9 cellular contexts compared by ENCODE assay signal in the genomic region with DNA sequence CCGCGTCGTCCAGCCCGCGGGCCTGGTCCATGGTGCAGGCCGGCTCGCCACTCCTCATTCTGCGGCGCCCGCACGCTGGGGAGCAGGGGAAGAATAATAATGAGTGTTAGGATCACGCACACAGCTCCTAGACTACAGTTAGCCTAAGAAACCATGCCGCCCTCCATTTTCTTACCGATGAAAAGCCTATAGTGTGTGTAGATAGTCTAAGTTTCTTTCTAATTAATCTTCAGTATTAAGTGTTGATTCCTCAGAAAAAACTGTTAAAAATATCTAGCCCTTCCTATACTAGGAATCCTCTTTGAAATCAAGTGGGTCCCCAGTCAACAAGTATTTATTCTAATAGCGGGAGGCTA. TPM values are rescaled to one million over a fixed set of nuclear protein-coding genes. Genes with fewer than 3 reads are reported as not detected.
DNase-seq lines count a peak whose midpoint lies in the region; ATAC-seq and TF ChIP-seq lines count a peak whose summit lies in the region.
"Had no signal": no experiment of that assay in that cellular context is flagged by ENCODE, and none has a peak within 500 bp of the region (broad histone marks: within the 10 kb centered on the region; RNA-seq: fewer than 3 reads in every experiment).

No MANE protein-coding gene starts in this region.

- no peaks in the 10 kb centered on the region; the same call in 1 of the 2 replicates for H3K36me3 ChIP-seq in iPS-20b (ENCODE audit: insufficient read depth, low read depth, low read length)

- H3K4me3 ChIP-seq in iPS-20b (ENCODE audit: low read length) = peak overlapping the region; percentile 71

- TF ChIP-seq CTCF in GM10248 (IDR thresholded peaks at IDR 0.05; ENCODE audit: control extremely low read depth, extremely low read depth, low read depth, missing control alignments) = no peak

- no peaks in the 10 kb centered on the region for H3K4me1 ChIP-seq in iPS-20b (ENCODE audit: insufficient read depth, low read length)

- H3K36me3 Mint-ChIP-seq in T-helper 2 cell treated with Interferon-gamma antibody and Interleukin-4, amounts not matched to agents 5 μg/mL and 100 μg/mL, for 36 hours (ENCODE audit: low read depth) = peaks cover 2% of the 10 kb centered on the region
- H3K36me3 Mint-ChIP-seq in activated CD8-positive, alpha-beta T cell treated with anti-CD3 and anti-CD28 coated beads, Interleukin-2, amount 10 ng/mL, durations not matched to agents 7 days and 5 days (ENCODE audit: low read depth) = peaks cover 3% of the 10 kb centered on the region

- H3K9ac ChIP-seq in iPS-20b (ENCODE audit: low read depth, low read length) = peak overlapping the region; percentile 63; the same call in 1 of the 2 replicates

- H3K4me1 Mint-ChIP-seq in T-helper 2 cell treated with Interferon-gamma antibody and Interleukin-4, amounts not matched to agents 5 μg/mL and 100 μg/mL, for 36 hours (ENCODE audit: low read depth) = peaks cover 2% of the 10 kb centered on the region
- peaks cover 6% of the 10 kb centered on the region for H3K4me1 Mint-ChIP-seq in activated CD8-positive, alpha-beta T cell treated with anti-CD3 and anti-CD28 coated beads, Interleukin-2, amount 10 ng/mL, durations not matched to agents 7 days and 5 days (ENCODE audit: low read depth)

- peaks cover 17% of the 10 kb centered on the region for H3K27me3 ChIP-seq in iPS-20b (ENCODE audit: insufficient read depth, low read length)

- no peaks in the 10 kb centered on the region for H3K27me3 Mint-ChIP-seq in T-helper 2 cell treated with Interferon-gamma antibody and Interleukin-4, amounts not matched to agents 5 μg/mL and 100 μg/mL, for 36 hours (ENCODE audit: low read depth)
- H3K27me3 Mint-ChIP-seq in activated CD8-positive, alpha-beta T cell treated with anti-CD3 and anti-CD28 coated beads, Interleukin-2, amount 10 ng/mL, durations not matched to agents 7 days and 5 days (ENCODE audit: low read depth) = peaks cover 2% of the 10 kb centered on the region

- no peak overlapping the region for H3K27ac Mint-ChIP-seq in T-helper 2 cell treated with Interferon-gamma antibody and Interleukin-4, amounts not matched to agents 5 μg/mL and 100 μg/mL, for 36 hours
- no peak overlapping the region for H3K27ac Mint-ChIP-seq in activated CD8-positive, alpha-beta T cell treated with anti-CD3 and anti-CD28 coated beads, Interleukin-2, amount 10 ng/mL, durations not matched to agents 7 days and 5 days

- no peaks in the 10 kb centered on the region for H3K9me3 Mint-ChIP-seq in T-helper 2 cell treated with Interferon-gamma antibody and Interleukin-4, amounts not matched to agents 5 μg/mL and 100 μg/mL, for 36 hours
- H3K9me3 Mint-ChIP-seq in activated CD8-positive, alpha-beta T cell treated with anti-CD3 and anti-CD28 coated beads, Interleukin-2, amount 10 ng/mL, durations not matched to agents 7 days and 5 days (ENCODE audit: insufficient read depth) = no peaks in the 10 kb centered on the region

- peak overlapping the region; percentile 39 for H3K4me3 Mint-ChIP-seq in T-helper 2 cell treated with Interferon-gamma antibody and Interleukin-4, amounts not matched to agents 5 μg/mL and 100 μg/mL, for 36 hours
- peak overlapping the region; percentile 47 for H3K4me3 Mint-ChIP-seq in activated CD8-positive, alpha-beta T cell treated with anti-CD3 and anti-CD28 coated beads, Interleukin-2, amount 10 ng/mL, durations not matched to agents 7 days and 5 days

- no peaks in the 10 kb centered on the region for H3K9me3 ChIP-seq in iPS-20b (ENCODE audit: insufficient read depth, low read depth, low read length)

- ATAC-seq in activated CD8-positive, alpha-beta T cell treated with anti-CD3 and anti-CD28 coated beads, Interleukin-2, amount 10 ng/mL, durations not matched to agents 7 days and 5 days = no peak
- no peak for ATAC-seq in GM21526 (IDR thresholded peaks at IDR 0.05; ENCODE audit: low FRiP score, unreplicated experiment)

- H3K27ac ChIP-seq in iPS-20b (ENCODE audit: low read length) (no peak overlapping the region), temporal lobe (ENCODE audit: low read depth, low read length) (peak overlapping the region; percentile 72)

- CTCF ChIA-PET in activated CD8-positive, alpha-beta T cell treated with anti-CD3 and anti-CD28 coated beads, Interleukin-2, amount 10 ng/mL, durations not matched to agents 7 days and 5 days (lab: Charles Lee) = interaction anchor here (0.6 to 2.6 kb wide), 20 partner anchors 9 to 585 kb away, joined by 3 to 34 read pairs (median 4); partner anchors contain the start of genes AGGF1, WDR41 and ZBED3
- CTCF ChIA-PET in GM10248 (lab: Yijun Ruan, JAX) = interaction anchor here (0.7 to 3.6 kb wide), 34 partner anchors 10 to 529 kb away, joined by 3 to 51 read pairs (median 4); partner anchors contain the start of genes AGGF1 and ZBED3

- POLR2A ChIA-PET in activated CD8-positive, alpha-beta T cell treated with anti-CD3 and anti-CD28 coated beads, Interleukin-2, amount 10 ng/mL, durations not matched to agents 7 days and 5 days (lab: Charles Lee) = interaction anchor here (1.5 kb wide), 1 partner anchor 47 kb away, joined by 5 read pairs; the partner anchor contains the start of gene AGGF1
- POLR2A ChIA-PET in GM10248 (lab: Yijun Ruan, JAX) = no interaction called here

- no peak for DNase-seq in T-helper 2 cell treated with Interferon-gamma antibody and Interleukin-4, amounts not matched to agents 5 μg/mL and 100 μg/mL, for 36 hours (ENCODE audit: low spot score)
- no peak for DNase-seq in T-helper 2 cell
- no peak for DNase-seq in activated CD8-positive, alpha-beta T cell treated with anti-CD3 and anti-CD28 coated beads, Interleukin-2, amount 10 ng/mL, durations not matched to agents 7 days and 5 days
- DNase-seq in GM10248 (ENCODE audit: extremely low spot score) = no peak
- no peak for DNase-seq in activated gamma-delta T cell treated with Interleukin-2 at 50 U/mL for 16 hours
- DNase-seq: NCI-H187 had no signal

RNA-seq across cellular contexts. Expression of gene ZBED3, which starts 9.3 kb away (rescaled TPM):
- total RNA-seq in activated CD8-positive, alpha-beta T cell treated with anti-CD3 and anti-CD28 coated beads, Interleukin-2, amount 10 ng/mL, durations not matched to agents 7 days and 5 days = 1 to 10 TPM; 2.0 TPM
- 3.2 TPM for total RNA-seq in temporal lobe

RNA-seq across cellular contexts. Expression of gene AGGF1, which starts 47.6 kb away (rescaled TPM):
- total RNA-seq in activated CD8-positive, alpha-beta T cell treated with anti-CD3 and anti-CD28 coated beads, Interleukin-2, amount 10 ng/mL, durations not matched to agents 7 days and 5 days = 10 to 100 TPM; 27.2 to 28.4 TPM
- 29.5 TPM for total RNA-seq in temporal lobe
